In genomic region chr3:76212679-76213078, GRCh38 we compare ENCODE assay signal across 23 cellular contexts.
"Had no signal": no experiment of that assay in that cellular context is flagged by ENCODE, and none has a peak within 500 bp of the region (broad histone marks: within the 10 kb centered on the region; RNA-seq: fewer than 3 reads in every experiment).

No MANE protein-coding gene starts in this region.

- DNase-seq: effector memory CD8-positive, alpha-beta T cell; esophagus squamous epithelium; foreskin fibroblast; kidney; left cardiac atrium; left ventricle myocardium superior; mesenchymal stem cell; midbrain; nucleus accumbens; ovary; sigmoid colon; stimulated activated CD4-positive, alpha-beta T cell treated with anti-CD3 and anti-CD28 coated beads, Interleukin-2, amount 100 ng/mL, for 24 hours; stimulated activated CD4-positive, alpha-beta T cell treated with anti-CD3 and anti-CD28 coated beads, Interleukin-4, amount 100 ng/mL, for 4 hours; stimulated activated naive B cell treated with anti-CD40 and anti-IgM and Interleukin-4, amounts not matched to agents 10 μg/mL and 1 μg/mL and 100 μg/mL, for 72 hours; stimulated activated naive CD8-positive, alpha-beta T cell treated with anti-CD3 and anti-CD28 coated beads, Interleukin-15, amount 100 ng/mL, for 72 hours; testis had no signal

- ATAC-seq: effector memory CD8-positive, alpha-beta T cell; gastroesophageal sphincter; left cardiac atrium; left ventricle myocardium superior; natural killer cell treated with Interleukin-12 subunit alpha and Interleukin-12 subunit beta and Interleukin-15 and Interleukin-18, amount 100 ng/mL, for 72 hours; stimulated activated naive CD8-positive, alpha-beta T cell treated with anti-CD3 and anti-CD28 coated beads, Interleukin-15, amount 100 ng/mL, for 72 hours had no signal

- H3K4me3 ChIP-seq: esophagus squamous epithelium, gastroesophageal sphincter, lung, neural progenitor cell, ovary, right atrium auricular region, sigmoid colon, skin epidermis, testis, tibial nerve had no signal
